Comparison of ENCODE assay signal across 14 cellular contexts in genomic region chr10:88800152-88801125, GRCh38. TPM values are rescaled to one million over a fixed set of nuclear protein-coding genes. Genes with fewer than 3 reads are reported as not detected.
DNase-seq lines count a peak whose midpoint lies in the region; ATAC-seq and TF ChIP-seq lines count a peak whose summit lies in the region.
"Had no signal": no experiment of that assay in that cellular context is flagged by ENCODE, and none has a peak within 500 bp of the region (broad histone marks: within the 10 kb centered on the region; RNA-seq: fewer than 3 reads in every experiment).

No MANE protein-coding gene starts in this region.

- peaks cover 3% of the 10 kb centered on the region for H3K27me3 ChIP-seq in foreskin keratinocyte
- no peaks in the 10 kb centered on the region for H3K27me3 ChIP-seq in Peyer's patch

- no peaks in the 10 kb centered on the region for H3K9me3 ChIP-seq in Peyer's patch

- H3K4me1 ChIP-seq in foreskin keratinocyte, result peaks cover 10% of the 10 kb centered on the region
- H3K4me1 ChIP-seq in Peyer's patch, result no peaks in the 10 kb centered on the region

- DNase-seq in AG20443 (ENCODE audit: low spot score) (peak; percentile 68), G401 (ENCODE audit: low spot score) (peak; percentile 84), foreskin keratinocyte (peak; percentile 50 to 61), Peyer's patch (no peak), ACHN (no peak)
- peak; percentile 39 to 50 for DNase-seq in activated T-cell treated with anti-CD3 and anti-CD28 coated beads, Interleukin-2, amount 50 U/mL, for 48 hours
- DNase-seq: activated B cell treated with CpG ODN at 0.5 μM for 24 hours, aorta, DMS153, kidney, NCI-H446 had no signal

- H3K36me3 ChIP-seq in Peyer's patch, result no peaks in the 10 kb centered on the region

- H3K27ac ChIP-seq in foreskin keratinocyte, result no peak overlapping the region
- no peak overlapping the region for H3K27ac ChIP-seq in Peyer's patch

- TF ChIP-seq CTCF in foreskin keratinocyte (conservative IDR thresholded peaks at IDR 0.05) (no peak), Peyer's patch (IDR thresholded peaks at IDR 0.05) (no peak)

- no peak for TF ChIP-seq POLR2A in Peyer's patch (IDR thresholded peaks at IDR 0.05)

- in situ Hi-C loops in G401 (cut with HindIII; ENCODE audit: low sequenced_read_pairs), result no loop called here
- in situ Hi-C loops in ACHN (cut with HindIII; ENCODE audit: low pct_ligation_motif_present, low pct_unique_long_range_greater_than_20kb, low sequenced_read_pairs), result no loop called here

- H3K4me3 ChIP-seq in Peyer's patch, result no peak overlapping the region

- ATAC-seq in foreskin keratinocyte (peak; percentile 56), GM18909 (IDR thresholded peaks at IDR 0.05; ENCODE audit: poor library complexity, unreplicated experiment) (no peak)
- ATAC-seq: naive thymus-derived CD4-positive, alpha-beta T cell had no signal

RNA-seq across cellular contexts. Expression of gene LIPM, which starts 2.1 kb away (rescaled TPM):
- not detected in 2 replicates for total RNA-seq in G401 (2014; rRNA removed; shearing (Covaris generic))
- total RNA-seq in foreskin keratinocyte (0.11 TPM in 1 of 2 replicates, not detected in the other), Peyer's patch (not detected)
- polyA plus RNA-seq in foreskin keratinocyte, result 0.07 TPM in 1 of 2 replicates, not detected in the other
- total RNA-seq: activated B cell treated with CpG ODN at 0.5 μM for 24 hours; aorta; kidney; MCF 10A; naive thymus-derived CD4-positive, alpha-beta T cell had no signal
- polyA plus RNA-seq: aorta had no signal

RNA-seq across cellular contexts. Expression of gene LIPN, which starts 40.6 kb away (rescaled TPM):
- total RNA-seq in G401 (2014; rRNA removed; shearing (Covaris generic)), result not detected in 2 replicates
- total RNA-seq in foreskin keratinocyte, result not detected in 2 replicates
- not detected in 2 replicates for polyA plus RNA-seq in foreskin keratinocyte
- not detected for total RNA-seq in Peyer's patch
- total RNA-seq: MCF 10A had no signal
- polyA plus RNA-seq: naive thymus-derived CD4-positive, alpha-beta T cell had no signal

RNA-seq across cellular contexts. Expression of gene ANKRD22, which starts 51.2 kb away (rescaled TPM):
- not detected in 2 replicates for total RNA-seq in G401 (2014; rRNA removed; shearing (Covaris generic))
- total RNA-seq in foreskin keratinocyte (0.24 and 0.35 TPM in 2 replicates), Peyer's patch (1 to 10 TPM in 2 of 4 donors, under 1 TPM in 1, not detected in 1; 0.70 to 1.5 (median 1.1) TPM)
- 0.18 and 0.23 TPM in 2 replicates for polyA plus RNA-seq in foreskin keratinocyte
- total RNA-seq: activated B cell treated with CpG ODN at 0.5 μM for 24 hours had no signal

Comparison
In these comparisons a context has a peak if more than half of its experiments do, and no peak if none do; other contexts are left out.
1. DNase-seq: peak in AG20443 (single experiment), G401 (single experiment), activated T-cell treated with anti-CD3 and anti-CD28 coated beads, Interleukin-2, amount 50 U/mL, for 48 hours (2 of 2) and foreskin keratinocyte (2 of 2); none in Peyer's patch (0 of 3) and ACHN (single experiment).